8 cellular contexts compared by ENCODE assay signal in the genomic region with DNA sequence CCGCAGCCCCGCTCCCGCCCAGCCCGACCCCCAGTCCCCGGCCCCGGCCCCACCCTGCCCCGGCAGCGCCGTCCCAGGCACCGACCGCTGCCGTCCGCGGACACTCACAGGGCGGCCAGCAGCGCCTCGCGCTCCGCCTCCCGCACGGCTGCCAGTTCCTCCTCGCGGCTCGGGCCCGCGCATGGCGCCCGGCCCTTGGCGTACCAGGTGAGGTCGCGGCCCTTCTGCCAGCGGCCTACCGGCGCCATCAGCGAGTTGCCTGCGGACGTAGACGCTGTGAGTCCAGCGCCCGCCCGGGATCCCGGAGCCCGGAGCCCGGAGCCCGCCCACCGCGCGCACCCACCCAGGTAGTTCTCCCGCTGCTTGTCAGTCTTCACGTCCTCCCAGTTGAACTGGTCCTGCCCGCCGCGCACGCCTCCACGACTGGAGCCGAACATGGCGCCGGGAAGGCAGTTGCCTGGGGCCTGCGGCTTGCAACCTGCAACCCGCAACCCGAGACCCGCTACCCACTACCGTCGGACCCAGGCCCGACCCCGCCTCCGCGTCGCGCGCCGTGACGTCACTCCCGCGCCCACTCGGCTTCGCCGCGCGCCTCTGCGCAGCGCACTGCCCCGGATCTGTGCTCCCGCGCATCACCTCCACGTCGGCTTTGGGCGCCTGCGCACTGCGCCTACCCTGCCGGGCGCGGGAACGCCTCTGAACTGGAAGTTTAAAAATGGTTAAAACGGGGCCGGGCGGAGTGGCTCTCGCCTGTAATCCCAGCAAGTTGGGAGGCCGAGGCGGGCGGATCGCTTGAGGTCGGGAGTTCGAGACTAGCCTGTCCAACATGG. TPM values are rescaled to one million over a fixed set of nuclear protein-coding genes. Genes with fewer than 3 reads are reported as not detected.
DNase-seq lines count a peak whose midpoint lies in the region; ATAC-seq and TF ChIP-seq lines count a peak whose summit lies in the region.

TSS of gene C1orf35 (minus strand) at position 535 of the 830 bp plus-strand sequence. CDS start at position 437, 98 bp downstream.

- H3K27me3 Mint-ChIP-seq in activated CD4-positive, alpha-beta T cell treated with anti-CD3 and anti-CD28 coated beads, Interleukin-2, amount 10 ng/mL, durations not matched to agents 7 days and 5 days: no peaks in the 10 kb centered on the region

- CTCF ChIA-PET in activated CD4-positive, alpha-beta T cell treated with anti-CD3 and anti-CD28 coated beads, Interleukin-2, amount 10 ng/mL, durations not matched to agents 7 days and 5 days (lab: Charles Lee): interaction anchor here (1.0 to 2.3 kb wide), 2 partner anchors 12 to 64 kb away, joined by 4 to 5 read pairs; no protein-coding TSS in a partner anchor

- no peak for TF ChIP-seq CTCF in C4-2B (conservative IDR thresholded peaks at IDR 0.05)

- no peaks in the 10 kb centered on the region for H3K9me3 Mint-ChIP-seq in activated CD4-positive, alpha-beta T cell treated with anti-CD3 and anti-CD28 coated beads, Interleukin-2, amount 10 ng/mL, durations not matched to agents 7 days and 5 days

- H3K27ac Mint-ChIP-seq in activated CD4-positive, alpha-beta T cell treated with anti-CD3 and anti-CD28 coated beads, Interleukin-2, amount 10 ng/mL, durations not matched to agents 7 days and 5 days: peak within 1 kb of the TSS; percentile 97

- H3K36me3 Mint-ChIP-seq in activated CD4-positive, alpha-beta T cell treated with anti-CD3 and anti-CD28 coated beads, Interleukin-2, amount 10 ng/mL, durations not matched to agents 7 days and 5 days (ENCODE audit: low read depth): peaks cover 19% of the 10 kb centered on the region

- DNase-seq in NCI-H748 (lab: John Stamatoyannopoulos, UW; ENCODE audit: unreplicated experiment) (peak; percentile 93), cortex of kidney (lab: John Stamatoyannopoulos, UW) (peak; percentile 78), left kidney (ENCODE audit: low read depth, low spot score) (peak; percentile 98)
- DNase-seq in activated CD4-positive, alpha-beta T cell treated with anti-CD3 and anti-CD28 coated beads, Interleukin-2, amount 10 ng/mL, durations not matched to agents 7 days and 5 days: peak; percentile 97
- peak; percentile 95 to 97 for DNase-seq in stimulated activated CD4-positive, alpha-beta T cell treated with anti-CD3 and anti-CD28 coated beads, Interleukin-2, amount 100 ng/mL, for 24 hours

- peaks cover 33% of the 10 kb centered on the region for H3K4me1 Mint-ChIP-seq in activated CD4-positive, alpha-beta T cell treated with anti-CD3 and anti-CD28 coated beads, Interleukin-2, amount 10 ng/mL, durations not matched to agents 7 days and 5 days

- H3K4me3 Mint-ChIP-seq in activated CD4-positive, alpha-beta T cell treated with anti-CD3 and anti-CD28 coated beads, Interleukin-2, amount 10 ng/mL, durations not matched to agents 7 days and 5 days: peak within 1 kb of the TSS; percentile 93

- ATAC-seq in GM19395 (IDR thresholded peaks at IDR 0.05; ENCODE audit: unreplicated experiment) (peak; percentile 74), HG03558 (IDR thresholded peaks at IDR 0.05; ENCODE audit: extremely low read depth, unreplicated experiment) (peak; percentile 55)

- POLR2A ChIA-PET in activated CD4-positive, alpha-beta T cell treated with anti-CD3 and anti-CD28 coated beads, Interleukin-2, amount 10 ng/mL, durations not matched to agents 7 days and 5 days (lab: Charles Lee): interaction anchor here (0.7 kb wide), 1 partner anchor 52 kb away, joined by 3 read pairs; no protein-coding TSS in a partner anchor

- H3K27ac ChIP-seq in C4-2B: peak within 1 kb of the TSS; percentile 91

RNA-seq across cellular contexts. Expression of gene C1orf35, which starts in this region (rescaled TPM):
- 10 to 100 TPM; 14.4 to 24.4 TPM for total RNA-seq in activated CD4-positive, alpha-beta T cell treated with anti-CD3 and anti-CD28 coated beads, Interleukin-2, amount 10 ng/mL, durations not matched to agents 7 days and 5 days

Comparison
In these comparisons a context has a peak if more than half of its experiments do, and no peak if none do; other contexts are left out.
1. Peak in every context shown above with its lines: DNase-seq, ATAC-seq and H3K27ac ChIP-seq.